Comparison of ENCODE assay signal across 19 cellular contexts in genomic region chr1:38293530-38293929, GRCh38.
DNase-seq lines count a peak whose midpoint lies in the region; ATAC-seq, FAIRE-seq and TF ChIP-seq lines count a peak whose summit lies in the region.
"Had no signal": no experiment of that assay in that cellular context is flagged by ENCODE, and none has a peak within 500 bp of the region (broad histone marks: within the 10 kb centered on the region; RNA-seq: fewer than 3 reads in every experiment).

No MANE protein-coding gene starts in this region.

- H2BK12ac ChIP-seq in H1 (ENCODE audit: low read depth, low read length): peak overlapping the region; percentile 86; the same call in 1 of the 2 replicates

- TF ChIP-seq POLR2A in HepG2 (IDR thresholded peaks at IDR 0.05; ENCODE audit: insufficient read depth in 1 of 2, low read depth in 2 of 2, low read length in 2 of 2): no peak
- no peak for TF ChIP-seq POLR2A in right lobe of liver (IDR thresholded peaks at IDR 0.05)
- TF ChIP-seq POLR2A in H1 (IDR thresholded peaks at IDR 0.05; ENCODE audit: control extremely low read depth in 1 of 2, low read depth in 2 of 2, low read length in 2 of 2): no peak
- no peak for TF ChIP-seq POLR2A in gastrocnemius medialis (IDR thresholded peaks at IDR 0.05)

- DNase-seq in HepG2 (ENCODE audit: low spot score): no peak
- no peak for DNase-seq in right lobe of liver
- peak; percentile 16 for DNase-seq in RPMI7951 (ENCODE audit: low read depth)
- DNase-seq in H1 (ENCODE audit: low read depth in 1 of 2, low spot score in 2 of 2): no peak
- no peak for DNase-seq in gastrocnemius medialis
- DNase-seq in NCI-H1092 (lab: John Stamatoyannopoulos, UW): no peak
- no peak for DNase-seq in stimulated activated naive CD4-positive, alpha-beta T cell treated with Interleukin-2 at 50 U/mL for 16 hours (lab: John Stamatoyannopoulos, UW)
- DNase-seq: 8988T; C1 segment of cervical spinal cord; Calu3; CD4-positive, alpha-beta memory T cell; COR-L47; DMS153; DND-41; GOT3; HCEC 1CT had no signal

- H4K8ac ChIP-seq in H1 (ENCODE audit: extremely low read depth, insufficient read depth, low read length): no peak overlapping the region

- H2AFZ ChIP-seq in HepG2 (ENCODE audit: low read length) (no peak overlapping the region), H1 (ENCODE audit: low read length) (no peak overlapping the region)

- H3K27ac ChIP-seq in HepG2 (ENCODE audit: extremely low read length, insufficient read depth, low read length) (no peak overlapping the region), right lobe of liver (no peak overlapping the region), H1 (ENCODE audit: low read depth, low read length) (no peak overlapping the region), gastrocnemius medialis (no peak overlapping the region)
- H3K27ac ChIP-seq: A549 had no signal

- 0% methylated on average over 3 of the region's 4 CpGs for WGBS in HepG2 (ENCODE audit: low lambda C conversion rate)
- 72% methylated on average over 3 of the region's 4 CpGs for WGBS in right lobe of liver (ENCODE audit: insufficient coverage, low coverage, low lambda C conversion rate, missing lambda C conversion rate)
- WGBS in H1 (ENCODE audit: extremely low coverage in 1 of 2, insufficient coverage in 1 of 2, insufficient read length in 1 of 2, insufficient replicate concordance in 2 of 2, low coverage in 1 of 2, low lambda C conversion rate in 2 of 2, missing lambda C conversion rate in 1 of 2), 2 experiments: 89% methylated on average over 4 of the region's 4 CpGs; no CpG with 5 or more reads in 1 of the 2 experiments

- POLR2A ChIA-PET in HepG2 (lab: Yijun Ruan, JAX) (no interaction called here), H1 (lab: Charles Lee; ENCODE audit: partially characterized antibody) (interaction anchor here (1.9 kb wide), 1 partner anchor 17 kb away, joined by 5 read pairs; no protein-coding TSS in a partner anchor)

- peak overlapping the region; percentile 44 for H4K91ac ChIP-seq in H1 (replicated peaks; ENCODE audit: insufficient read length, low read length)

- no peaks in the 10 kb centered on the region for H4K20me1 ChIP-seq in HepG2 (ENCODE audit: insufficient read depth, low read length)
- H4K20me1 ChIP-seq in H1 (replicated peaks in 1 of 2; ENCODE audit: control insufficient read depth in 1 of 2, insufficient read depth in 2 of 2, low read length in 2 of 2): no peaks in the 10 kb centered on the region

- no peak for ATAC-seq in HepG2
- no peak for ATAC-seq in right lobe of liver
- no peak for ATAC-seq in gastrocnemius medialis
- ATAC-seq: A549, GM12878 had no signal

- no peaks in the 10 kb centered on the region for H3K23me2 ChIP-seq in H1 (ENCODE audit: low read depth, low read length)

- in situ Hi-C loops in HepG2 (cut with HindIII; ENCODE audit: extremely low pct_ligation_motif_present, low pct_unique_long_range_greater_than_20kb): no loop called here
- in situ Hi-C loops in gastrocnemius medialis (cut with MboI; ENCODE audit: low sequenced_read_pairs in 4 of 4): no loop called here

- TF ChIP-seq RAD21 in HepG2 (CRISPR knock-in tag; IDR thresholded peaks at IDR 0.05): no peak
- no peak for TF ChIP-seq RAD21 in H1 (IDR thresholded peaks at IDR 0.05 in 1 of 2, conservative IDR thresholded peaks at IDR 0.05 in 1 of 2; ENCODE audit: low read depth in 2 of 2, low read length in 2 of 2)

- H3K4me1 ChIP-seq in HepG2 (ENCODE audit: insufficient read depth, low read length): no peaks in the 10 kb centered on the region
- H3K4me1 ChIP-seq in right lobe of liver: no peaks in the 10 kb centered on the region
- H3K4me1 ChIP-seq in H1 (replicated peaks in 1 of 4; ENCODE audit: control insufficient read depth in 3 of 4, insufficient read depth in 4 of 4, low read length in 3 of 4): peaks cover 11 to 15% (median 12%) of the 10 kb centered on the region in 4 experiments
- no peaks in the 10 kb centered on the region for H3K4me1 ChIP-seq in gastrocnemius medialis
- H3K4me1 ChIP-seq: A549 had no signal

- H3K23ac ChIP-seq in H1 (ENCODE audit: insufficient read length): no peak overlapping the region

- H2BK5ac ChIP-seq in H1 (ENCODE audit: low read depth, low read length): no peak overlapping the region

- H3K56ac ChIP-seq in H1 (replicated peaks; ENCODE audit: insufficient read length, low read depth, low read length): no peak overlapping the region

- 0 out of 2 replicates have a peak overlapping the region, but pooled peaks have one; percentile 4 for H3K18ac ChIP-seq in H1 (ENCODE audit: extremely low read depth, low read length)

- H3K4me3 ChIP-seq in HepG2 (replicated peaks in 1 of 3; ENCODE audit: insufficient read depth in 1 of 3, low read depth in 2 of 3, low read length in 3 of 3) (no peak overlapping the region), right lobe of liver (no peak overlapping the region), H1 (ENCODE audit: extremely low read depth in 1 of 4, insufficient read depth in 2 of 4, low read depth in 3 of 4, low read length in 4 of 4) (no peak overlapping the region), gastrocnemius medialis (no peak overlapping the region)
- H3K4me3 ChIP-seq: A549, GM12878 had no signal

- no peak overlapping the region for H3K14ac ChIP-seq in H1 (ENCODE audit: insufficient read length)

- H2BK20ac ChIP-seq in H1 (ENCODE audit: low read length): peak overlapping the region; percentile 66; the same call in 1 of the 2 replicates

- H3K36me3 ChIP-seq in HepG2 (replicated peaks in 1 of 2; ENCODE audit: control insufficient read depth in 1 of 2, insufficient read depth in 2 of 2, low read length in 2 of 2) (no peaks in the 10 kb centered on the region), right lobe of liver (no peaks in the 10 kb centered on the region), H1 (ENCODE audit: control insufficient read depth in 2 of 4, insufficient read depth in 4 of 4, low read length in 3 of 4) (no peaks in the 10 kb centered on the region), gastrocnemius medialis (no peaks in the 10 kb centered on the region)

- H3K79me1 ChIP-seq in H1 (ENCODE audit: low read depth, low read length): no peaks in the 10 kb centered on the region

- H3K79me2 ChIP-seq in HepG2 (ENCODE audit: insufficient read depth, low read length): no peaks in the 10 kb centered on the region
- no peaks in the 10 kb centered on the region for H3K79me2 ChIP-seq in H1 (ENCODE audit: control insufficient read depth in 1 of 2, insufficient read depth in 2 of 2, low read length in 2 of 2)

- H3K27me3 ChIP-seq in HepG2 (ENCODE audit: control insufficient read depth in 1 of 2, insufficient read depth in 2 of 2, low read length in 2 of 2) (no peaks in the 10 kb centered on the region), right lobe of liver (no peaks in the 10 kb centered on the region), H1 (replicated peaks in 1 of 4; ENCODE audit: control insufficient read depth in 3 of 4, extremely low read depth in 1 of 4, insufficient read depth in 3 of 4, low read length in 3 of 4) (no peaks in the 10 kb centered on the region; a peak in 1 of 7 replicates), gastrocnemius medialis (peaks cover 3 to 21% (median 12%) of the 10 kb centered on the region in 3 donors)

- TF ChIP-seq EP300 in HepG2 (IDR thresholded peaks at IDR 0.05; ENCODE audit: low read depth in 2 of 2, low read length in 2 of 2) (no peak), HepG2 (CRISPR knock-in tag; IDR thresholded peaks at IDR 0.05; ENCODE audit: borderline replicate concordance) (no peak), H1 (IDR thresholded peaks at IDR 0.05; ENCODE audit: borderline replicate concordance in 1 of 2, low read depth in 2 of 2, low read length in 2 of 2) (no peak)

- no peak overlapping the region for H4K5ac ChIP-seq in H1 (ENCODE audit: insufficient read length, low read depth, low read length)

- no peak for FAIRE-seq in HepG2 (lab: Jason Lieb, UNC)
- no peak for FAIRE-seq in H1 (lab: Jason Lieb, UNC)
- FAIRE-seq: A549, G401.6, GM12878 had no signal

- H3K9ac ChIP-seq in HepG2 (ENCODE audit: insufficient read depth, low read depth, low read length) (no peak overlapping the region), H1 (replicated peaks in 1 of 4; ENCODE audit: extremely low read depth in 1 of 4, low read depth in 3 of 4, low read length in 3 of 4) (no peak overlapping the region)

- no peaks in the 10 kb centered on the region for H3K9me3 ChIP-seq in HepG2 (ENCODE audit: low read length)
- H3K9me3 ChIP-seq in right lobe of liver: no peaks in the 10 kb centered on the region
- H3K9me3 ChIP-seq in H1 (ENCODE audit: insufficient read depth in 2 of 2, low read depth in 1 of 2, low read length in 1 of 2): 0 out of 4 replicates have a peak, but pooled peaks cover 0 to 3% of the 10 kb centered on the region in 2 experiments
- H3K9me3 ChIP-seq in gastrocnemius medialis: no peaks in the 10 kb centered on the region
- H3K9me3 ChIP-seq: A549 had no signal

- intact Hi-C loops in HepG2 (cut with micrococcal nuclease; ENCODE audit: unreplicated experiment) (no loop called here), right lobe of liver (cut with DNase I) (no loop called here), gastrocnemius medialis (cut with DNase I; ENCODE audit: low total_unique reads) (no loop called here)

- no peak for TF ChIP-seq CTCF in HepG2 (CRISPR knock-in tag; IDR thresholded peaks at IDR 0.05)
- TF ChIP-seq CTCF in right lobe of liver (IDR thresholded peaks at IDR 0.05): no peak
- no peak for TF ChIP-seq CTCF in H1 (IDR thresholded peaks at IDR 0.05; ENCODE audit: control extremely low read depth in 1 of 3, insufficient read depth in 1 of 3, low read depth in 1 of 3, low read length in 3 of 3)
- TF ChIP-seq CTCF in gastrocnemius medialis (IDR thresholded peaks at IDR 0.05 in 4 of 5, conservative IDR thresholded peaks at IDR 0.05 in 1 of 5): no peak

- no peak overlapping the region for H2BK120ac ChIP-seq in H1 (replicated peaks; ENCODE audit: low read depth, low read length)

- H2AK5ac ChIP-seq in H1 (ENCODE audit: low read depth, low read length): no peak overlapping the region; the same call in 1 of the 2 replicates

- CTCF ChIA-PET in HepG2 (lab: Yijun Ruan, JAX; ENCODE audit: low intra/inter-chr PET ratio, low total read pairs): no interaction called here
- CTCF ChIA-PET in H1 (lab: Charles Lee; ENCODE audit: partially characterized antibody): interaction anchor here (0.7 to 1.0 kb wide), 2 partner anchors 20 to 216 kb away, joined by 3 read pairs; no protein-coding TSS in a partner anchor

- H3K4me2 ChIP-seq in HepG2 (ENCODE audit: low read depth, low read length) (no peak overlapping the region), H1 (ENCODE audit: insufficient read depth in 1 of 2, low read depth in 2 of 2, low read length in 2 of 2) (no peak overlapping the region; a peak in 1 of 4 replicates)
- H3K4me2 ChIP-seq: A549 had no signal

- no peak overlapping the region for H2BK15ac ChIP-seq in H1 (ENCODE audit: low read length)

- BruUV-seq in HepG2 (replicated peaks; lab: Mats Ljungman, UMichigan): no TSS peak

- no peak overlapping the region for H3K4ac ChIP-seq in H1 (replicated peaks; ENCODE audit: insufficient read length, low read depth, low read length)

TF ChIP-seq in HepG2, 621 proteins besides CTCF, POLR2A, EP300 and RAD21 (continues in another document):
- TF ChIP-seq NCOA1 (CRISPR knock-in tag; IDR thresholded peaks at IDR 0.05): no peak

TF ChIP-seq in H1, 55 proteins besides CTCF, POLR2A, EP300 and RAD21 (continues in another document):
- TF ChIP-seq NRF1 (IDR thresholded peaks at IDR 0.05; ENCODE audit: low read depth, low read length) (no peak), SP1 (IDR thresholded peaks at IDR 0.05; ENCODE audit: low read depth, low read length) (no peak), HDAC2 (IDR thresholded peaks at IDR 0.05; ENCODE audit: borderline replicate concordance in 1 of 2, low read depth in 2 of 2, low read length in 2 of 2) (no peak)
